22 cellular contexts compared by ENCODE assay signal in genomic region chr9:32518276-32518675, GRCh38.
"Had no signal": no experiment of that assay in that cellular context is flagged by ENCODE, and none has a peak within 500 bp of the region (broad histone marks: within the 10 kb centered on the region; RNA-seq: fewer than 3 reads in every experiment).

No MANE protein-coding gene starts in this region.

- H3K4me1 Mint-ChIP-seq: nephron, neural progenitor cell had no signal

- H3K27me3 ChIP-seq: left lung, neural progenitor cell, right atrium auricular region, sigmoid colon, spleen, testis, tibial artery had no signal

- H3K27ac Mint-ChIP-seq: nephron; neural progenitor cell; progenitor cell of endocrine pancreas; stimulated activated memory B cell treated with anti-CD40 and anti-IgM and Interleukin-4, amounts not matched to agents 10 μg/mL and 1 μg/mL and 100 μg/mL, for 72 hours; type B pancreatic cell had no signal

- H3K36me3 Mint-ChIP-seq: neural progenitor cell had no signal

- H3K4me3 Mint-ChIP-seq: naive thymus-derived CD4-positive, alpha-beta T cell; nephron; neural progenitor cell; stimulated activated memory B cell treated with anti-CD40 and anti-IgM and Interleukin-4, amounts not matched to agents 10 μg/mL and 1 μg/mL and 100 μg/mL, for 72 hours; type B pancreatic cell had no signal

- ATAC-seq: left cardiac atrium; left lung; naive thymus-derived CD4-positive, alpha-beta T cell; stimulated activated memory B cell treated with anti-CD40 and anti-IgM and Interleukin-4, amounts not matched to agents 10 μg/mL and 1 μg/mL and 100 μg/mL, for 72 hours; stimulated activated naive CD8-positive, alpha-beta T cell treated with anti-CD3 and anti-CD28 coated beads, Interleukin-15, Interleukin-2, amounts not matched to agents 100 U/mL and 50 U/mL, for 24 hours had no signal

- H3K4me1 ChIP-seq: neural progenitor cell, parathyroid adenoma, testis had no signal

- H3K4me2 ChIP-seq: neural progenitor cell had no signal

- H3K27me3 Mint-ChIP-seq: naive thymus-derived CD4-positive, alpha-beta T cell; progenitor cell of endocrine pancreas; stimulated activated memory B cell treated with anti-CD40 and anti-IgM and Interleukin-4, amounts not matched to agents 10 μg/mL and 1 μg/mL and 100 μg/mL, for 72 hours; type B pancreatic cell had no signal

- H3K36me3 ChIP-seq: left lung, neural progenitor cell, right atrium auricular region, sigmoid colon, tibial artery had no signal

- H3K27ac ChIP-seq: coronary artery, left lung, neural progenitor cell, parathyroid adenoma, right atrium auricular region, sigmoid colon, spleen, testis, tibial artery had no signal

- H3K4me3 ChIP-seq: coronary artery, left lung, neural progenitor cell, right atrium auricular region, sigmoid colon, spleen, testis, tibial artery had no signal

- DNase-seq: dermis blood vessel endothelial cell; effector memory CD4-positive, alpha-beta T cell; left cardiac atrium; left lung; mesenchymal stem cell; midbrain; naive thymus-derived CD4-positive, alpha-beta T cell; sigmoid colon; spleen; stimulated activated CD4-positive, alpha-beta T cell treated with anti-CD3 and anti-CD28 coated beads, Interleukin-4, amount 100 ng/mL, for 4 hours; stimulated activated naive CD8-positive, alpha-beta T cell treated with anti-CD3 and anti-CD28 coated beads, Interleukin-15, Interleukin-2, amounts not matched to agents 100 U/mL and 50 U/mL, for 24 hours; substantia nigra; testis; tibial artery had no signal

- H3K9me3 ChIP-seq: right atrium auricular region, sigmoid colon, testis, tibial artery had no signal
